ENCODE assay signal across 11 cellular contexts in the genomic region with DNA sequence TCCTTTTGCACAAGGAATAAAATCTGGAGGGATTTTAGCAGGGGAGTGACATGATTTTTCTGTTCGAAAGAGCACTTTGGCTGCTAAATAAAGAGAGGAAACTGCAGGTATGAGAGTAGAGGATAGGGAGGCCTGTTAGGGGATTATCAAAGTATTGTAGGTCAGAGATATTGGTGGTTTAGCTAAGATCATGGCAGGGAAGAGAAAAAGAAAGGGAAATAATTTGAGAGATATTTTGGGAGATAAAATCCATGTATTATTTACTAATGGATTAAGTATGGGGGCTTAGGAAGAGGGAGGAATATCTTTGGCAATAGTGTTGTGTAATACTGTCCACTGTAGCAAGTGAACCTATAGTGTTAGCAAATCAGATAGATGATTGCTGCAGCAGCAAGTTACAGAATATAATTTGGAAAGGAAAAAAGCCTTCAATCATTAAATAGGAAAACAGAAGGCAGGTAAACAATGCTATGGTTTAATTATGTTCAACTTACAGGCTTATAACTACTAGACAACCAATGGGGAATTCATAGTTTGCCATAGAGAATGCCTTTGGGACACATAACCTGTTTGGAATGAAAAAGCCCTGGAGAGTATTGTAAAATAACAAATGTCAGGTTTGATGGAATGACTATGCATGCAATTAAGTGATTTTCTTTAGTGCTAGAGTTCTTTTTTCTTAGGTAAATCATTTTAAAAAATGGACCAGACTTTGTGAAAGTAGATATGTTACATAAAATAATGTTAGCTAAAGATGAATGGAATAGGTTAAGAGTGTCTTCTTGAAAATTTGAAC. TPM values are rescaled to one million over a fixed set of nuclear protein-coding genes. Genes with fewer than 3 reads are reported as not detected.
DNase-seq lines count a peak whose midpoint lies in the region; ATAC-seq, FAIRE-seq and TF ChIP-seq lines count a peak whose summit lies in the region.
"Had no signal": no experiment of that assay in that cellular context is flagged by ENCODE, and none has a peak within 500 bp of the region (broad histone marks: within the 10 kb centered on the region; RNA-seq: fewer than 3 reads in every experiment).

No MANE protein-coding gene starts in this region.

- no peak overlapping the region for H2BK120ac ChIP-seq in mesenchymal stem cell (ENCODE audit: low read depth, low read length)

- no peak for TF ChIP-seq POLR2A in H54 (IDR thresholded peaks at IDR 0.05; ENCODE audit: low read depth, low read length)

- H3K27ac ChIP-seq in WERI-Rb-1 = peak overlapping the region; percentile 22; the same call in 1 of the 2 replicates
- no peak overlapping the region for H3K27ac ChIP-seq in mesenchymal stem cell (ENCODE audit: low read length, poor library complexity, severe bottlenecking)

- DNase-seq in AG20443 (ENCODE audit: low spot score) = peak; percentile 7
- DNase-seq in H54 (ENCODE audit: insufficient read length, low spot score) = no peak
- DNase-seq in WERI-Rb-1 = no peak
- peak; percentile 45 for DNase-seq in mesenchymal stem cell
- DNase-seq in activated CD4-positive, alpha-beta T cell treated with anti-CD3 and anti-CD28 coated beads for 48 hours = no peak
- DNase-seq: activated CD4-positive, alpha-beta memory T cell treated with anti-CD3 and anti-CD28 coated beads for 36 hours; activated effector memory CD4-positive, alpha-beta T cell treated with anti-CD3 and anti-CD28 coated beads, Interleukin-2, amount 50 U/mL, for 16 hours had no signal

- no peak overlapping the region for H3K23ac ChIP-seq in mesenchymal stem cell (ENCODE audit: low read length in 2 of 2)

- no peak overlapping the region for H3K18ac ChIP-seq in mesenchymal stem cell (ENCODE audit: low read depth in 1 of 2, low read length in 2 of 2)

- H4K8ac ChIP-seq in mesenchymal stem cell (ENCODE audit: low read length) = no peak overlapping the region

- H3K27me3 ChIP-seq in WERI-Rb-1 (ENCODE audit: insufficient read depth, low read depth, severe bottlenecking) (no peaks in the 10 kb centered on the region), mesenchymal stem cell (ENCODE audit: control insufficient read depth in 1 of 2, insufficient read depth in 1 of 2, low read length in 2 of 2) (no peaks in the 10 kb centered on the region)

- no peak overlapping the region for H2AK5ac ChIP-seq in mesenchymal stem cell (ENCODE audit: low read length, severe bottlenecking)

- H2BK15ac ChIP-seq in mesenchymal stem cell (ENCODE audit: low read depth, poor library complexity, severe bottlenecking) = no peak overlapping the region

- no peak overlapping the region for H2BK12ac ChIP-seq in mesenchymal stem cell (ENCODE audit: low read length in 2 of 2)

- ATAC-seq in HG02840 (IDR thresholded peaks at IDR 0.05; ENCODE audit: low FRiP score, unreplicated experiment) (no peak), GM21390 (IDR thresholded peaks at IDR 0.05; ENCODE audit: unreplicated experiment) (no peak), GM18870 (IDR thresholded peaks at IDR 0.05; ENCODE audit: unreplicated experiment) (no peak)

- FAIRE-seq in H54 (lab: Jason Lieb, UNC) = peak; percentile 27
- FAIRE-seq: keratinocyte had no signal

- H2BK5ac ChIP-seq in mesenchymal stem cell (ENCODE audit: low read depth, low read length, poor library complexity, severe bottlenecking) = no peak overlapping the region

- H3K9ac ChIP-seq in mesenchymal stem cell (ENCODE audit: low read length) = no peak overlapping the region

- H3K9me3 ChIP-seq in WERI-Rb-1 (ENCODE audit: severe bottlenecking) (no peaks in the 10 kb centered on the region), mesenchymal stem cell (ENCODE audit: control insufficient read depth, low read length) (peaks cover 14% of the 10 kb centered on the region)

- no peak overlapping the region for H3K4ac ChIP-seq in mesenchymal stem cell (ENCODE audit: low read depth in 1 of 2, low read length in 2 of 2)

- no peak overlapping the region for H3K4me3 ChIP-seq in WERI-Rb-1 (ENCODE audit: low read depth, low read length)
- H3K4me3 ChIP-seq in mesenchymal stem cell (ENCODE audit: insufficient read depth in 1 of 2, low read depth in 1 of 2, low read length in 2 of 2) = no peak overlapping the region

- H3K36me3 ChIP-seq in WERI-Rb-1 (peaks cover 3% of the 10 kb centered on the region; the same call in 1 of the 2 replicates), mesenchymal stem cell (ENCODE audit: control insufficient read depth in 1 of 2, insufficient read depth in 2 of 2, low read depth in 1 of 2, low read length in 2 of 2) (peaks cover 0 to 4% of the 10 kb centered on the region in 2 experiments)

- H3K4me2 ChIP-seq in mesenchymal stem cell (ENCODE audit: low read length, poor library complexity, severe bottlenecking) = no peak overlapping the region

- H3K79me1 ChIP-seq in mesenchymal stem cell (replicated peaks; ENCODE audit: low read length, poor library complexity, severe bottlenecking) = peaks cover 21% of the 10 kb centered on the region

- H4K91ac ChIP-seq in mesenchymal stem cell (ENCODE audit: low read length) = no peak overlapping the region

- TF ChIP-seq CTCF in WERI-Rb-1 (IDR thresholded peaks at IDR 0.05; ENCODE audit: low read depth, low read length) = no peak

- H2AFZ ChIP-seq in mesenchymal stem cell (ENCODE audit: low read depth, low read length) = no peak overlapping the region

- 0% methylated on average over 1 of the region's 1 CpG for WGBS in mesenchymal stem cell

- H3K4me1 ChIP-seq in mesenchymal stem cell (ENCODE audit: control insufficient read depth, insufficient read depth, low read depth, low read length) = peaks cover 1% of the 10 kb centered on the region

- H3K14ac ChIP-seq in mesenchymal stem cell (ENCODE audit: low read length in 2 of 2) = no peak overlapping the region

RNA-seq across cellular contexts. Expression of gene ADIPOR2, which starts 50.5 kb away (rescaled TPM):
- polyA plus RNA-seq in mesenchymal stem cell (2013, experiment 1 of 2) = 34.4 TPM
- 34.5 TPM for polyA plus RNA-seq in mesenchymal stem cell (2013, experiment 2 of 2)

Comparison
In these comparisons a context has a peak if more than half of its experiments do, and no peak if none do; other contexts are left out.
1. DNase-seq: peak in AG20443 (single experiment) and mesenchymal stem cell (single experiment); none in H54 (single experiment), WERI-Rb-1 (single experiment) and activated CD4-positive, alpha-beta T cell treated with anti-CD3 and anti-CD28 coated beads for 48 hours (single experiment).